ENCODE assay signal across 8 cellular contexts in the genomic region with DNA sequence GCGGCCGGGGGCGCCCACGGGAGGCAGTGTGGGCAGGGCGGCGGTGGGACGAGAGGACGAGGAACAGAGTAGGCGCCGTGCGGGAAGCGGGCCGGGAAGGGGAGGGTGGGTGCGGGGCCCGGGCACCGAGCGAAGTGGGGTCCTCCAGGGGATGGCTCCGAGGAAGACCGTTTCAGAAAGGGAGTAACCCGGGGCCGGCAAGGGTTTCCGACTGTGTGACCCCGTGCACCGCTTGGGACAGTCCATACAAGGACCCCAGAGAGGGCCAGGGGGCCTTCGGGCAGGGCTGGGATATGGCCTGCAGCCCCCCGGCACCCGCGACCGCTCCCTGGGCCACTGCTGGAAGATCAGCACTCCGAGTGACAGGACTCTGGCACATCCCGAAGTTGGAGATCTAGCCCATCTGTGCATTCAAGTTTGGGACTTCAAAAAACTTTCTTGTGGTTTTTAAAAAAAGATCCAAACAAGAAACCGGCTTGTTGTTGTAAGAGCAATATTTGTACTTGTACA. TPM values are rescaled to one million over a fixed set of nuclear protein-coding genes. Genes with fewer than 3 reads are reported as not detected.
DNase-seq lines count a peak whose midpoint lies in the region; ATAC-seq and TF ChIP-seq lines count a peak whose summit lies in the region.

No MANE protein-coding gene starts in this region.

- H3K4me3 ChIP-seq in sigmoid colon, result peak overlapping the region; percentile 81 to 97 (median 90)

- no peak for TF ChIP-seq CTCF in sigmoid colon (IDR thresholded peaks at IDR 0.05)

- WGBS in sigmoid colon, 2 donors, result 1% methylated on average over 32 of the region's 32 CpGs

- H3K4me3 Mint-ChIP-seq in activated T-helper 1 cell treated with anti-CD3 and anti-CD28 coated beads, Interleukin-12 subunit alpha, Interleukin-12 subunit beta, Interleukin-2, Interleukin-4 antibody, amounts not matched to agents 30 ng/mL and 10 ng/mL and 1 ng/mL, durations not matched to agents 14 hours and 24 hours and 36 hours, result peak overlapping the region; percentile 75

- no peaks in the 10 kb centered on the region for H3K9me3 ChIP-seq in sigmoid colon

- H3K4me1 ChIP-seq in sigmoid colon, result peaks cover 0 to 31% (median 29%) of the 10 kb centered on the region in 4 donors

- peak overlapping the region; percentile 88 to 95 (median 94) for H3K27ac ChIP-seq in sigmoid colon

- no peak overlapping the region for H3K27ac Mint-ChIP-seq in activated T-helper 1 cell treated with anti-CD3 and anti-CD28 coated beads, Interleukin-12 subunit alpha, Interleukin-12 subunit beta, Interleukin-2, Interleukin-4 antibody, amounts not matched to agents 30 ng/mL and 10 ng/mL and 1 ng/mL, durations not matched to agents 14 hours and 24 hours and 36 hours

- peaks cover 10% of the 10 kb centered on the region for H3K4me1 Mint-ChIP-seq in activated T-helper 1 cell treated with anti-CD3 and anti-CD28 coated beads, Interleukin-12 subunit alpha, Interleukin-12 subunit beta, Interleukin-2, Interleukin-4 antibody, amounts not matched to agents 30 ng/mL and 10 ng/mL and 1 ng/mL, durations not matched to agents 14 hours and 24 hours and 36 hours (ENCODE audit: low read depth)

- TF ChIP-seq EP300 in sigmoid colon (IDR thresholded peaks at IDR 0.05), result no peak

- no peaks in the 10 kb centered on the region for H3K9me3 Mint-ChIP-seq in activated T-helper 1 cell treated with anti-CD3 and anti-CD28 coated beads, Interleukin-12 subunit alpha, Interleukin-12 subunit beta, Interleukin-2, Interleukin-4 antibody, amounts not matched to agents 30 ng/mL and 10 ng/mL and 1 ng/mL, durations not matched to agents 14 hours and 24 hours and 36 hours

- no peaks in the 10 kb centered on the region for H3K36me3 ChIP-seq in sigmoid colon

- H3K36me3 Mint-ChIP-seq in activated T-helper 1 cell treated with anti-CD3 and anti-CD28 coated beads, Interleukin-12 subunit alpha, Interleukin-12 subunit beta, Interleukin-2, Interleukin-4 antibody, amounts not matched to agents 30 ng/mL and 10 ng/mL and 1 ng/mL, durations not matched to agents 14 hours and 24 hours and 36 hours (ENCODE audit: low read depth), result no peaks in the 10 kb centered on the region

- peaks cover 39% of the 10 kb centered on the region for H3K27me3 Mint-ChIP-seq in activated T-helper 1 cell treated with anti-CD3 and anti-CD28 coated beads, Interleukin-12 subunit alpha, Interleukin-12 subunit beta, Interleukin-2, Interleukin-4 antibody, amounts not matched to agents 30 ng/mL and 10 ng/mL and 1 ng/mL, durations not matched to agents 14 hours and 24 hours and 36 hours (ENCODE audit: insufficient read depth)

- DNase-seq in AG08395 (ENCODE audit: low spot score), result peak; percentile 26
- no peak for DNase-seq in activated T-helper 1 cell treated with anti-CD3 and anti-CD28 coated beads, Interleukin-12 subunit alpha, Interleukin-12 subunit beta, Interleukin-2, Interleukin-4 antibody, amounts not matched to agents 30 ng/mL and 10 ng/mL and 1 ng/mL, durations not matched to agents 14 hours and 24 hours and 36 hours (ENCODE audit: low spot score)
- DNase-seq in left ventricle myocardium superior, result peak; percentile 72
- DNase-seq in sigmoid colon, result peak; percentile 85
- no peak for DNase-seq in cerebellum (ENCODE audit: low spot score)

- no peak for TF ChIP-seq POLR2A in sigmoid colon (IDR thresholded peaks at IDR 0.05)

- ATAC-seq in HG02981 (IDR thresholded peaks at IDR 0.05; ENCODE audit: unreplicated experiment) (peak; percentile 7), left ventricle myocardium superior (peak; percentile 18), HG03108 (IDR thresholded peaks at IDR 0.05; ENCODE audit: unreplicated experiment) (no peak), GM21723 (IDR thresholded peaks at IDR 0.05; ENCODE audit: unreplicated experiment) (no peak)

- H3K27me3 ChIP-seq in sigmoid colon, result no peaks in the 10 kb centered on the region

- intact Hi-C loops in activated T-helper 1 cell treated with anti-CD3 and anti-CD28 coated beads, Interleukin-12 subunit alpha, Interleukin-12 subunit beta, Interleukin-2, Interleukin-4 antibody, amounts not matched to agents 30 ng/mL and 10 ng/mL and 1 ng/mL, durations not matched to agents 14 hours and 24 hours and 36 hours (cut with micrococcal nuclease), result loop anchor here (2.0 to 5.0 kb wide), 3 partner anchors 187 to 1245 kb away; partner anchors contain the start of genes ITFG2, TIGAR and TULP3
- intact Hi-C loops in left ventricle myocardium superior (cut with micrococcal nuclease) (loop anchor here (10.0 kb wide), 1 partner anchor 47 kb away; no protein-coding TSS in a partner anchor), sigmoid colon (cut with DNase I) (loop anchor here (5.0 to 10.0 kb wide), 2 partner anchors 60 to 1197 kb away; partner anchors contain the start of gene CCND2)

RNA-seq across cellular contexts. Expression of gene TSPAN9, which starts 0.4 kb away (rescaled TPM):
- 0.44 and 0.47 TPM in 2 replicates for total RNA-seq in activated T-helper 1 cell treated with anti-CD3 and anti-CD28 coated beads, Interleukin-12 subunit alpha, Interleukin-12 subunit beta, Interleukin-2, Interleukin-4 antibody, amounts not matched to agents 30 ng/mL and 10 ng/mL and 1 ng/mL, durations not matched to agents 14 hours and 24 hours and 36 hours
- total RNA-seq in left ventricle myocardium superior, result 159 TPM
- total RNA-seq in sigmoid colon, result 10 to 100 TPM; 18.2 to 28.0 (median 21.4) TPM
- polyA plus RNA-seq in sigmoid colon, result 10 to 100 TPM in 1 of 3 donors, 1 to 10 TPM in 1, under 1 TPM in 1; 0.92 to 14.5 (median 2.4) TPM
- 70.4 TPM for total RNA-seq in cerebellum

Comparison
In these comparisons a context has a peak if more than half of its experiments do, and no peak if none do; other contexts are left out.
1. DNase-seq: peak in AG08395 (single experiment), left ventricle myocardium superior (single experiment) and sigmoid colon (single experiment); none in activated T-helper 1 cell treated with anti-CD3 and anti-CD28 coated beads, Interleukin-12 subunit alpha, Interleukin-12 subunit beta, Interleukin-2, Interleukin-4 antibody, amounts not matched to agents 30 ng/mL and 10 ng/mL and 1 ng/mL, durations not matched to agents 14 hours and 24 hours and 36 hours (single experiment) and cerebellum (single experiment).
2. ATAC-seq: peak in HG02981 (single experiment) and left ventricle myocardium superior (single experiment); none in HG03108 (single experiment) and GM21723 (single experiment).
3. RNA of gene TSPAN9, which starts 0.4 kb away (total RNA-seq): 159 TPM in left ventricle myocardium superior (single experiment), 70.4 TPM in cerebellum (single experiment) and 18.2 to 28.0 TPM in sigmoid colon; 0.44 to 0.47 TPM in activated T-helper 1 cell treated with anti-CD3 and anti-CD28 coated beads, Interleukin-12 subunit alpha, Interleukin-12 subunit beta, Interleukin-2, Interleukin-4 antibody, amounts not matched to agents 30 ng/mL and 10 ng/mL and 1 ng/mL, durations not matched to agents 14 hours and 24 hours and 36 hours; every median in the first group is over 10 times any median in the second.